Comparison of ENCODE assay signal across 17 cellular contexts in genomic region chr11:94678901-94679300, GRCh38.
DNase-seq lines count a peak whose midpoint lies in the region; ATAC-seq and TF ChIP-seq lines count a peak whose summit lies in the region.
"Had no signal": no experiment of that assay in that cellular context is flagged by ENCODE, and none has a peak within 500 bp of the region (broad histone marks: within the 10 kb centered on the region; RNA-seq: fewer than 3 reads in every experiment).

No MANE protein-coding gene starts in this region.

- H3K4me1 Mint-ChIP-seq in natural killer cell treated with Interleukin-12 subunit alpha and Interleukin-12 subunit beta and Interleukin-15 and Interleukin-18, amount 100 ng/mL, for 72 hours (ENCODE audit: low read depth in 2 of 2) = no peaks in the 10 kb centered on the region

- no peaks in the 10 kb centered on the region for H3K79me2 ChIP-seq in hepatocyte

- DNase-seq in RWPE2 (ENCODE audit: low spot score) (no peak), epithelial cell of prostate (ENCODE audit: low read depth, low spot score) (no peak), hepatocyte (ENCODE audit: low spot score) (no peak), occipital lobe (lab: John Stamatoyannopoulos, UW) (no peak), dermis blood vessel endothelial cell (no peak)
- DNase-seq in activated CD4-positive, alpha-beta T cell treated with anti-CD3 and anti-CD28 coated beads, Interleukin-2, amount 50 U/mL, for 1 hour = no peak
- DNase-seq in natural killer cell treated with Interleukin-12 subunit alpha and Interleukin-12 subunit beta and Interleukin-15 and Interleukin-18, amount 100 ng/mL, for 72 hours (ENCODE audit: low spot score) = no peak
- DNase-seq: ACHN; Calu3; CD4-positive, alpha-beta T cell; DMS79 had no signal

- no peaks in the 10 kb centered on the region for H4K20me1 ChIP-seq in hepatocyte (ENCODE audit: insufficient read depth, poor library complexity, severe bottlenecking)
- H4K20me1 ChIP-seq: BLaER1 treated with 17β-estradiol and CSF1 and Interleukin-3, amounts not matched to agents 10 nM and 100 nM had no signal

- no peaks in the 10 kb centered on the region for H3K36me3 Mint-ChIP-seq in natural killer cell treated with Interleukin-12 subunit alpha and Interleukin-12 subunit beta and Interleukin-15 and Interleukin-18, amount 100 ng/mL, for 72 hours

- no peak overlapping the region for H3K4me3 Mint-ChIP-seq in natural killer cell treated with Interleukin-12 subunit alpha and Interleukin-12 subunit beta and Interleukin-15 and Interleukin-18, amount 100 ng/mL, for 72 hours
- H3K4me3 Mint-ChIP-seq: CD4-positive, alpha-beta T cell; GM23338 had no signal

- H3K36me3 ChIP-seq in RWPE2 (ENCODE audit: low read depth) (no peaks in the 10 kb centered on the region), hepatocyte (replicated peaks; ENCODE audit: insufficient read depth, low read depth) (no peaks in the 10 kb centered on the region)
- H3K36me3 ChIP-seq: BLaER1 treated with 17β-estradiol and CSF1 and Interleukin-3, amounts not matched to agents 10 nM and 100 nM; HAP-1 had no signal

- TF ChIP-seq CTCF in C4-2B (conservative IDR thresholded peaks at IDR 0.05) (no peak), RWPE2 (IDR thresholded peaks at IDR 0.05; ENCODE audit: poor library complexity, severe bottlenecking) (no peak), hepatocyte (IDR thresholded peaks at IDR 0.05; ENCODE audit: poor library complexity) (no peak)

- H3K9me3 Mint-ChIP-seq in natural killer cell treated with Interleukin-12 subunit alpha and Interleukin-12 subunit beta and Interleukin-15 and Interleukin-18, amount 100 ng/mL, for 72 hours = no peaks in the 10 kb centered on the region
- H3K9me3 Mint-ChIP-seq: CD4-positive, alpha-beta T cell had no signal

- no peaks in the 10 kb centered on the region for H3K9me2 ChIP-seq in hepatocyte (replicated peaks; ENCODE audit: insufficient read depth)

- H3K4me1 ChIP-seq in RWPE2 (ENCODE audit: insufficient read depth, poor library complexity, severe bottlenecking) (peaks cover 46% of the 10 kb centered on the region), hepatocyte (ENCODE audit: insufficient read depth) (peaks cover 31% of the 10 kb centered on the region)
- H3K4me1 ChIP-seq: BLaER1 treated with 17β-estradiol and CSF1 and Interleukin-3, amounts not matched to agents 10 nM and 100 nM; HAP-1 had no signal

- no peak overlapping the region for H3K27ac Mint-ChIP-seq in natural killer cell treated with Interleukin-12 subunit alpha and Interleukin-12 subunit beta and Interleukin-15 and Interleukin-18, amount 100 ng/mL, for 72 hours
- H3K27ac Mint-ChIP-seq: CD4-positive, alpha-beta T cell; GM23338 had no signal

- H3K27me3 ChIP-seq in RWPE2 (ENCODE audit: insufficient read depth, poor library complexity, severe bottlenecking) = no peaks in the 10 kb centered on the region
- no peaks in the 10 kb centered on the region for H3K27me3 ChIP-seq in hepatocyte
- H3K27me3 ChIP-seq: BLaER1 treated with 17β-estradiol and CSF1 and Interleukin-3, amounts not matched to agents 10 nM and 100 nM had no signal

- peak overlapping the region; percentile 14 for H3K4me2 ChIP-seq in hepatocyte
- H3K4me2 ChIP-seq: BLaER1 treated with 17β-estradiol and CSF1 and Interleukin-3, amounts not matched to agents 10 nM and 100 nM; GM23338 had no signal

- H3K4me3 ChIP-seq in RWPE2 (ENCODE audit: severe bottlenecking) (no peak overlapping the region), hepatocyte (no peak overlapping the region)
- H3K4me3 ChIP-seq: BLaER1 treated with 17β-estradiol and CSF1 and Interleukin-3, amounts not matched to agents 10 nM and 100 nM; GM12878; GM23338; HAP-1 had no signal

- no peak overlapping the region for H2AFZ ChIP-seq in hepatocyte
- H2AFZ ChIP-seq: GM23338 had no signal

- peak overlapping the region; percentile 0; the same call in 1 of the 2 replicates for H3K27ac ChIP-seq in C4-2B
- H3K27ac ChIP-seq in RWPE2 (ENCODE audit: poor library complexity, severe bottlenecking) = peak overlapping the region; percentile 56
- peak overlapping the region; percentile 63 for H3K27ac ChIP-seq in epithelial cell of prostate
- H3K27ac ChIP-seq in hepatocyte = peak overlapping the region; percentile 84
- H3K27ac ChIP-seq: BLaER1 treated with 17β-estradiol and CSF1 and Interleukin-3, amounts not matched to agents 10 nM and 100 nM; HL-60 had no signal

- H3K9me3 ChIP-seq in RWPE2 (ENCODE audit: severe bottlenecking) (no peaks in the 10 kb centered on the region), hepatocyte (ENCODE audit: low read depth) (no peaks in the 10 kb centered on the region)
- H3K9me3 ChIP-seq: BLaER1 treated with 17β-estradiol and CSF1 and Interleukin-3, amounts not matched to agents 10 nM and 100 nM; HAP-1 had no signal

- WGBS in hepatocyte (ENCODE audit: low lambda C conversion rate, missing lambda C conversion rate) = 100% methylated on average over 1 of the region's 1 CpG

- ATAC-seq in RWPE2 (ENCODE audit: low read depth) = peak; percentile 22; the same call in 1 of the 3 replicates
- ATAC-seq in natural killer cell treated with Interleukin-12 subunit alpha and Interleukin-12 subunit beta and Interleukin-15 and Interleukin-18, amount 100 ng/mL, for 72 hours = no peak
- ATAC-seq: GM12878, GM23338 had no signal

- H3K27me3 Mint-ChIP-seq in natural killer cell treated with Interleukin-12 subunit alpha and Interleukin-12 subunit beta and Interleukin-15 and Interleukin-18, amount 100 ng/mL, for 72 hours = peaks cover 8 to 11% of the 10 kb centered on the region in 2 donors

Comparison
In these comparisons a context has a peak if more than half of its experiments do, and no peak if none do; other contexts are left out.
1. H3K27ac ChIP-seq: peak in every context shown above with its lines; median percentile 84 in hepatocyte; 63 in epithelial cell of prostate; 56 in RWPE2; 0 in C4-2B.